ENCODE assay signal across 8 cellular contexts in the genomic region with DNA sequence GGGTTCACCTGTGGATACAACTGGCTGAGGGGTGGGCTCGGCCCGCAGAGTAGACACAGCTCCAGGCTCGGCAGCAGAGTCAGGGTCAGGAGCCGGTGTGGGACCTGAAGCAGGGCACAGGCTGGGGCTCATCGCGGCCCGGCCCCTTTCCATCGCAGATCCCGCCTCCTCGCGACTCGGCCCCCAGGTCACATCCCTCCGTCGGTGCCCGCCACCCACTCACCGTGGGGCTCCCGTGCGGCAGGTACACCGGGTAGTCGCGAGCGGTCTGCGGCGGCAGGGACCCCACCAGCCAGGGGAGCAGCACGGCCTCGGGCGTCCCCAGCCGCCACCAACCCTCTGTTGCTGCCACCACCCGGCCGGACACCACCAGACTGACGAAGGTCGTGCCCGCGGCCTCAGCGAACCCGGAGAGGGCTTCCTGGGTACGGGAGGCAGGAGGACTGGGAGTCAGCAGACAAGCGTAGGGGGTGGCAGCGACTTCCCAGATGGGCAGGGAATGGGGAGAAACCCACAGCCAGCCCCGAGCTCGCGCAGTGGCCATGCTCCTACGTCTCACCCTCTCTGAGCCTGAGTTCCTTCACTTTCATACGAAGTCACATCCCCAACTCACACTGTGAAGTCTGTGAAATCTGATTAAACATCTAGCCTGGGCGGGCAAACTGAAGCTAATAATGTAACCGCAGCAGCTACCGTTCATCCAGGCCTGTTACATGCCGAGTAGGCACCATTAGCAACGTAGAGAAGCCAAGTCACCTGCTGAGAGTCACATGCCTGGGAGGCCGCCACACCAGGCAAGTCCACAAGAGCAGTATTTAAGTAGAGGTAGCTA. TPM values are rescaled to one million over a fixed set of nuclear protein-coding genes. Genes with fewer than 3 reads are reported as not detected.
A peak's percentile ranks its signal among the peaks of the same experiment; 100 is the strongest.
DNase-seq lines count a peak whose midpoint lies in the region; ATAC-seq and TF ChIP-seq lines count a peak whose summit lies in the region.

No MANE protein-coding gene starts in this region.

- peaks cover 7% of the 10 kb centered on the region for H3K36me3 Mint-ChIP-seq in activated naive CD8-positive, alpha-beta T cell treated with anti-CD3 and anti-CD28 coated beads, Interleukin-2, amount 50 U/mL, for 24 hours (ENCODE audit: low read depth)

- H3K9me3 Mint-ChIP-seq in activated naive CD8-positive, alpha-beta T cell treated with anti-CD3 and anti-CD28 coated beads, Interleukin-2, amount 50 U/mL, for 24 hours = no peaks in the 10 kb centered on the region

- peak overlapping the region; percentile 53 for H3K4me3 ChIP-seq in GM12864 (ENCODE audit: low read depth, low read length)

- TF ChIP-seq CTCF in GM12864 (IDR thresholded peaks at IDR 0.05; ENCODE audit: low read depth, low read length, missing control alignments) = no peak

- peaks cover 48% of the 10 kb centered on the region for H3K4me1 Mint-ChIP-seq in activated naive CD8-positive, alpha-beta T cell treated with anti-CD3 and anti-CD28 coated beads, Interleukin-2, amount 50 U/mL, for 24 hours

- peak overlapping the region; percentile 78 for H3K4me3 Mint-ChIP-seq in activated naive CD8-positive, alpha-beta T cell treated with anti-CD3 and anti-CD28 coated beads, Interleukin-2, amount 50 U/mL, for 24 hours

- intact Hi-C loops in left cardiac atrium (cut with DNase I) = loop anchor here (5.0 to 10.0 kb wide), 2 partner anchors 42 to 125 kb away; partner anchors contain the start of genes ADM5 (in 1 of the 2) and AP2A1 (in 1 of the 2)

- DNase-seq in GM12864 (ENCODE audit: low read depth) = no peak
- DNase-seq in RPMI7951 (ENCODE audit: low read depth) = peak; percentile 48
- peak; percentile 52 for DNase-seq in activated naive CD8-positive, alpha-beta T cell treated with anti-CD3 and anti-CD28 coated beads, Interleukin-2, amount 50 U/mL, for 24 hours
- peak; percentile 72 for DNase-seq in left cardiac atrium
- DNase-seq in pons (ENCODE audit: low spot score) = peak; percentile 36
- no peak for DNase-seq in NOMO-1 treated with DMSO at 0.1 percent for 48 hours (lab: John Stamatoyannopoulos, UW; ENCODE audit: unreplicated experiment)

- ATAC-seq in activated naive CD8-positive, alpha-beta T cell treated with anti-CD3 and anti-CD28 coated beads, Interleukin-2, amount 50 U/mL, for 24 hours = peak; percentile 12
- ATAC-seq in left cardiac atrium (peak; percentile 38 to 45), HG03469 (IDR thresholded peaks at IDR 0.05; ENCODE audit: unreplicated experiment) (no peak), GM21529 (IDR thresholded peaks at IDR 0.05; ENCODE audit: unreplicated experiment) (no peak)

- H3K27ac Mint-ChIP-seq in activated naive CD8-positive, alpha-beta T cell treated with anti-CD3 and anti-CD28 coated beads, Interleukin-2, amount 50 U/mL, for 24 hours = peak overlapping the region; percentile 33

- H3K27me3 Mint-ChIP-seq in activated naive CD8-positive, alpha-beta T cell treated with anti-CD3 and anti-CD28 coated beads, Interleukin-2, amount 50 U/mL, for 24 hours = no peaks in the 10 kb centered on the region

RNA-seq across cellular contexts. Expression of gene FUZ, which starts 3.7 kb away (rescaled TPM):
- 33.7 and 34.5 TPM in 2 replicates for total RNA-seq in RPMI7951 (2014; rRNA removed; shearing (Covaris generic))
- 10 to 100 TPM; 11.0 to 16.2 TPM for total RNA-seq in left cardiac atrium

RNA-seq across cellular contexts. Expression of gene MED25, which starts 8.7 kb away (rescaled TPM):
- total RNA-seq in RPMI7951 (2014; rRNA removed; shearing (Covaris generic)) = 22.9 and 29.3 TPM in 2 replicates
- total RNA-seq in left cardiac atrium = 10 to 100 TPM; 48.7 to 55.6 TPM

RNA-seq across cellular contexts. Expression of gene PTOV1, which starts 41.6 kb away (rescaled TPM):
- 89.9 and 100 TPM in 2 replicates for total RNA-seq in RPMI7951 (2014; rRNA removed; shearing (Covaris generic))
- total RNA-seq in left cardiac atrium = 100 to 1,000 TPM; 113 to 122 TPM

RNA-seq across cellular contexts. Expression of gene AP2A1, which starts 42.6 kb away (rescaled TPM):
- total RNA-seq in RPMI7951 (2014; rRNA removed; shearing (Covaris generic)) = 51.8 and 65.5 TPM in 2 replicates
- 10 to 100 TPM; 68.0 to 77.8 TPM for total RNA-seq in left cardiac atrium

RNA-seq across cellular contexts. Expression of gene TSKS, which starts 46.3 kb away (rescaled TPM):
- total RNA-seq in RPMI7951 (2014; rRNA removed; shearing (Covaris generic)) = not detected in 2 replicates
- 1 to 10 TPM in 1 of 2 donors, under 1 TPM in 1; 0.76 to 1.1 TPM for total RNA-seq in left cardiac atrium

Comparison
In these comparisons a context has a peak if more than half of its experiments do, and no peak if none do; other contexts are left out.
1. DNase-seq: peak in RPMI7951 (single experiment), activated naive CD8-positive, alpha-beta T cell treated with anti-CD3 and anti-CD28 coated beads, Interleukin-2, amount 50 U/mL, for 24 hours (single experiment), left cardiac atrium (single experiment) and pons (single experiment); none in GM12864 (single experiment) and NOMO-1 treated with DMSO at 0.1 percent for 48 hours (single experiment).
2. ATAC-seq: peak in activated naive CD8-positive, alpha-beta T cell treated with anti-CD3 and anti-CD28 coated beads, Interleukin-2, amount 50 U/mL, for 24 hours (single experiment) and left cardiac atrium (2 of 2); none in HG03469 (single experiment) and GM21529 (single experiment).